Comparison of ENCODE assay signal across 8 cellular contexts in genomic region chr10:43228783-43229207, GRCh38. TPM values are rescaled to one million over a fixed set of nuclear protein-coding genes. Genes with fewer than 3 reads are reported as not detected.
DNase-seq lines count a peak whose midpoint lies in the region; FAIRE-seq and TF ChIP-seq lines count a peak whose summit lies in the region.
"Had no signal": no experiment of that assay in that cellular context is flagged by ENCODE, and none has a peak within 500 bp of the region (broad histone marks: within the 10 kb centered on the region; RNA-seq: fewer than 3 reads in every experiment).

No MANE protein-coding gene starts in this region.

- H3K4me1 ChIP-seq in HUES64 (ENCODE audit: insufficient read depth, low read length) (no peaks in the 10 kb centered on the region), kidney (ENCODE audit: control insufficient read depth in 1 of 2, insufficient read depth in 1 of 2, low read depth in 1 of 2, low read length in 2 of 2) (peaks cover 0 to 11% of the 10 kb centered on the region in 2 donors)

- H3K27me3 ChIP-seq in HUES64 (ENCODE audit: insufficient read depth, low read length): peaks cover 57% of the 10 kb centered on the region

- peak overlapping the region; percentile 69 for H3K4me3 Mint-ChIP-seq in activated T-helper 1 cell treated with anti-CD3 and anti-CD28 coated beads, Interleukin-12 subunit alpha, Interleukin-12 subunit beta, Interleukin-2, Interleukin-4 antibody, amounts not matched to agents 30 ng/mL and 10 ng/mL and 1 ng/mL, durations not matched to agents 14 hours and 24 hours and 36 hours
- H3K4me3 Mint-ChIP-seq in stimulated activated naive CD8-positive, alpha-beta T cell treated with anti-CD3 and anti-CD28 coated beads, Interleukin-15, Interleukin-2, amounts not matched to agents 100 ng/mL and 50 ng/mL, for 24 hours: peak overlapping the region; percentile 73

- H3K27ac ChIP-seq in HUES64 (ENCODE audit: low read depth, low read length) (no peak overlapping the region), kidney (ENCODE audit: low read depth in 2 of 2, low read length in 2 of 2) (no peak overlapping the region)

- H3K27me3 Mint-ChIP-seq in activated T-helper 1 cell treated with anti-CD3 and anti-CD28 coated beads, Interleukin-12 subunit alpha, Interleukin-12 subunit beta, Interleukin-2, Interleukin-4 antibody, amounts not matched to agents 30 ng/mL and 10 ng/mL and 1 ng/mL, durations not matched to agents 14 hours and 24 hours and 36 hours (ENCODE audit: insufficient read depth): peaks cover 50% of the 10 kb centered on the region
- H3K27me3 Mint-ChIP-seq in stimulated activated naive CD8-positive, alpha-beta T cell treated with anti-CD3 and anti-CD28 coated beads, Interleukin-15, Interleukin-2, amounts not matched to agents 100 ng/mL and 50 ng/mL, for 24 hours: peaks cover 14% of the 10 kb centered on the region

- WGBS in HUES64: 9% methylated on average over 23 of the region's 23 CpGs

- intact Hi-C loops in activated T-helper 1 cell treated with anti-CD3 and anti-CD28 coated beads, Interleukin-12 subunit alpha, Interleukin-12 subunit beta, Interleukin-2, Interleukin-4 antibody, amounts not matched to agents 30 ng/mL and 10 ng/mL and 1 ng/mL, durations not matched to agents 14 hours and 24 hours and 36 hours (cut with micrococcal nuclease): loop anchor here (2.0 kb wide), 1 partner anchor 24 kb away; no protein-coding TSS in a partner anchor
- intact Hi-C loops in kidney (cut with DNase I): no loop called here

- FAIRE-seq in kidney (lab: Jason Lieb, UNC): no peak

- H3K36me3 ChIP-seq in HUES64 (ENCODE audit: insufficient read depth, low read length) (no peaks in the 10 kb centered on the region), kidney (ENCODE audit: control insufficient read depth in 1 of 2, insufficient read depth in 2 of 2, low read length in 2 of 2) (no peaks in the 10 kb centered on the region)

- H3K4me1 Mint-ChIP-seq in activated T-helper 1 cell treated with anti-CD3 and anti-CD28 coated beads, Interleukin-12 subunit alpha, Interleukin-12 subunit beta, Interleukin-2, Interleukin-4 antibody, amounts not matched to agents 30 ng/mL and 10 ng/mL and 1 ng/mL, durations not matched to agents 14 hours and 24 hours and 36 hours (ENCODE audit: low read depth): peaks cover 21% of the 10 kb centered on the region
- peaks cover 56% of the 10 kb centered on the region for H3K4me1 Mint-ChIP-seq in stimulated activated naive CD8-positive, alpha-beta T cell treated with anti-CD3 and anti-CD28 coated beads, Interleukin-15, Interleukin-2, amounts not matched to agents 100 ng/mL and 50 ng/mL, for 24 hours (ENCODE audit: low read depth)

- no peaks in the 10 kb centered on the region for H3K36me3 Mint-ChIP-seq in activated T-helper 1 cell treated with anti-CD3 and anti-CD28 coated beads, Interleukin-12 subunit alpha, Interleukin-12 subunit beta, Interleukin-2, Interleukin-4 antibody, amounts not matched to agents 30 ng/mL and 10 ng/mL and 1 ng/mL, durations not matched to agents 14 hours and 24 hours and 36 hours (ENCODE audit: low read depth)
- no peaks in the 10 kb centered on the region for H3K36me3 Mint-ChIP-seq in stimulated activated naive CD8-positive, alpha-beta T cell treated with anti-CD3 and anti-CD28 coated beads, Interleukin-15, Interleukin-2, amounts not matched to agents 100 ng/mL and 50 ng/mL, for 24 hours (ENCODE audit: low read depth)

- no peak for DNase-seq in activated T-helper 1 cell treated with anti-CD3 and anti-CD28 coated beads, Interleukin-12 subunit alpha, Interleukin-12 subunit beta, Interleukin-2, Interleukin-4 antibody, amounts not matched to agents 30 ng/mL and 10 ng/mL and 1 ng/mL, durations not matched to agents 14 hours and 24 hours and 36 hours (ENCODE audit: low spot score)
- DNase-seq in kidney (peak; percentile 75), NCI-H1694 treated with DMSO at 0.1 percent for 48 hours (lab: John Stamatoyannopoulos, UW) (no peak)
- no peak for DNase-seq in effector CD8-positive, alpha-beta T cell (lab: John Stamatoyannopoulos, UW)
- DNase-seq in stimulated activated CD4-positive, alpha-beta T cell treated with anti-CD3 and anti-CD28 coated beads, Interleukin-2, amount 100 ng/mL, for 24 hours: no peak
- DNase-seq: SW 1271 had no signal

- H3K27ac Mint-ChIP-seq in activated T-helper 1 cell treated with anti-CD3 and anti-CD28 coated beads, Interleukin-12 subunit alpha, Interleukin-12 subunit beta, Interleukin-2, Interleukin-4 antibody, amounts not matched to agents 30 ng/mL and 10 ng/mL and 1 ng/mL, durations not matched to agents 14 hours and 24 hours and 36 hours: peak overlapping the region; percentile 8
- H3K27ac Mint-ChIP-seq in stimulated activated naive CD8-positive, alpha-beta T cell treated with anti-CD3 and anti-CD28 coated beads, Interleukin-15, Interleukin-2, amounts not matched to agents 100 ng/mL and 50 ng/mL, for 24 hours: peak overlapping the region; percentile 69

- TF ChIP-seq CTCF in kidney (IDR thresholded peaks at IDR 0.05; ENCODE audit: borderline replicate concordance, extremely low read depth, insufficient read depth): no peak

- no peaks in the 10 kb centered on the region for H3K9me3 ChIP-seq in HUES64 (ENCODE audit: insufficient read depth, low read depth, low read length)
- H3K9me3 ChIP-seq in kidney (ENCODE audit: control insufficient read depth in 1 of 2, low read length in 2 of 2): no peaks in the 10 kb centered on the region

- H3K9me3 Mint-ChIP-seq in activated T-helper 1 cell treated with anti-CD3 and anti-CD28 coated beads, Interleukin-12 subunit alpha, Interleukin-12 subunit beta, Interleukin-2, Interleukin-4 antibody, amounts not matched to agents 30 ng/mL and 10 ng/mL and 1 ng/mL, durations not matched to agents 14 hours and 24 hours and 36 hours: no peaks in the 10 kb centered on the region
- no peaks in the 10 kb centered on the region for H3K9me3 Mint-ChIP-seq in stimulated activated naive CD8-positive, alpha-beta T cell treated with anti-CD3 and anti-CD28 coated beads, Interleukin-15, Interleukin-2, amounts not matched to agents 100 ng/mL and 50 ng/mL, for 24 hours

- H3K9ac ChIP-seq in HUES64 (ENCODE audit: low read depth, low read length) (no peak overlapping the region), kidney (ENCODE audit: low read length in 2 of 2) (no peak overlapping the region)

- H3K4me3 ChIP-seq in HUES64 (ENCODE audit: low read length) (peak overlapping the region; percentile 57), kidney (ENCODE audit: low read length in 2 of 2) (peak overlapping the region in 1 of 2 donors; percentile 18)

RNA-seq across cellular contexts. Expression of gene RASGEF1A, which starts 38.1 kb away (rescaled TPM):
- 6.0 TPM for polyA plus RNA-seq in HUES64 (2013, experiment 1 of 2)
- 11.8 TPM for polyA plus RNA-seq in HUES64 (2013, experiment 2 of 2)
- total RNA-seq in activated T-helper 1 cell treated with anti-CD3 and anti-CD28 coated beads, Interleukin-12 subunit alpha, Interleukin-12 subunit beta, Interleukin-2, Interleukin-4 antibody, amounts not matched to agents 30 ng/mL and 10 ng/mL and 1 ng/mL, durations not matched to agents 14 hours and 24 hours and 36 hours: 0.78 and 2.0 TPM in 2 replicates
- 3.6 TPM for total RNA-seq in kidney
- 2.8 TPM for polyA plus RNA-seq in kidney (ENCODE audit: insufficient read depth, low read depth, low replicate concordance)
